ENCODE assay signal across 1 cellular context in the genomic region with DNA sequence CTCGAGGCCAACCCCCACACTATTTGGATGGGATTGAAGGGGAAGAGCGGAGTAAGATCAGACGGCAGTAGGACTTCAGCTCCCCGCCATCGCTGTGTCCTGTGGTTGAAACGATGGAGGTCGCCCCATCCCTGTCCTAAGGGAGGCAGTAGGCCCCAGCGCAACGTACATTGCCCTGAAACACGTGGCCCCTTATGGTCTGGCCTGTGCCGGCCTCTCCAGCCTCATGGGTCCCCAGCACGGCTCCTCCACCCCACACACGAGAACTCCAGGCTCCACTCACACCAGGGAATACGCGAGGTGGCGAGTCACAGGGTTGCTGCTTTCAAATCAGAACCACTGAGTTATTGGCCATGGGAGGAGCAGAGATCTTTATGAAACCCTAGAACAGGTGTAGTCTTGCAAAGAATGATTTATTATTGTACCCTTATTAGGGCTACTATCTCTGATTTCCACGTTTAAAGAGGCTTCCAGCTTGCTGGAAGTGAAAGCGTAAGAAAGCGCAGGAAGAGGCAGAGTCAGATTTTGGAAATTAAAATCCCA.
TF ChIP-seq lines count a peak whose summit lies in the region.

No MANE protein-coding gene starts in this region.

TF ChIP-seq in HepG2, 621 proteins besides CTCF, POLR2A, EP300 and RAD21 (continued from another document and continues in another):
- TF ChIP-seq, protein P1, sequence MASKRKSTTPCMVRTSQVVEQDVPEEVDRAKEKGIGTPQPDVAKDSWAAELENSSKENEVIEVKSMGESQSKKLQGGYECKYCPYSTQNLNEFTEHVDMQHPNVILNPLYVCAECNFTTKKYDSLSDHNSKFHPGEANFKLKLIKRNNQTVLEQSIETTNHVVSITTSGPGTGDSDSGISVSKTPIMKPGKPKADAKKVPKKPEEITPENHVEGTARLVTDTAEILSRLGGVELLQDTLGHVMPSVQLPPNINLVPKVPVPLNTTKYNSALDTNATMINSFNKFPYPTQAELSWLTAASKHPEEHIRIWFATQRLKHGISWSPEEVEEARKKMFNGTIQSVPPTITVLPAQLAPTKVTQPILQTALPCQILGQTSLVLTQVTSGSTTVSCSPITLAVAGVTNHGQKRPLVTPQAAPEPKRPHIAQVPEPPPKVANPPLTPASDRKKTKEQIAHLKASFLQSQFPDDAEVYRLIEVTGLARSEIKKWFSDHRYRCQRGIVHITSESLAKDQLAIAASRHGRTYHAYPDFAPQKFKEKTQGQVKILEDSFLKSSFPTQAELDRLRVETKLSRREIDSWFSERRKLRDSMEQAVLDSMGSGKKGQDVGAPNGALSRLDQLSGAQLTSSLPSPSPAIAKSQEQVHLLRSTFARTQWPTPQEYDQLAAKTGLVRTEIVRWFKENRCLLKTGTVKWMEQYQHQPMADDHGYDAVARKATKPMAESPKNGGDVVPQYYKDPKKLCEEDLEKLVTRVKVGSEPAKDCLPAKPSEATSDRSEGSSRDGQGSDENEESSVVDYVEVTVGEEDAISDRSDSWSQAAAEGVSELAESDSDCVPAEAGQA (IDR thresholded peaks at IDR 0.05; ENCODE audit: low read depth): 0 out of 2 replicates have a peak, but pooled peaks have one; percentile 4
- TF ChIP-seq, protein P1 (CRISPR knock-in tag; IDR thresholded peaks at IDR 0.05; ENCODE audit: borderline replicate concordance): 0 out of 2 replicates have a peak, but pooled peaks have one; percentile 63
- TF ChIP-seq, protein P2, sequence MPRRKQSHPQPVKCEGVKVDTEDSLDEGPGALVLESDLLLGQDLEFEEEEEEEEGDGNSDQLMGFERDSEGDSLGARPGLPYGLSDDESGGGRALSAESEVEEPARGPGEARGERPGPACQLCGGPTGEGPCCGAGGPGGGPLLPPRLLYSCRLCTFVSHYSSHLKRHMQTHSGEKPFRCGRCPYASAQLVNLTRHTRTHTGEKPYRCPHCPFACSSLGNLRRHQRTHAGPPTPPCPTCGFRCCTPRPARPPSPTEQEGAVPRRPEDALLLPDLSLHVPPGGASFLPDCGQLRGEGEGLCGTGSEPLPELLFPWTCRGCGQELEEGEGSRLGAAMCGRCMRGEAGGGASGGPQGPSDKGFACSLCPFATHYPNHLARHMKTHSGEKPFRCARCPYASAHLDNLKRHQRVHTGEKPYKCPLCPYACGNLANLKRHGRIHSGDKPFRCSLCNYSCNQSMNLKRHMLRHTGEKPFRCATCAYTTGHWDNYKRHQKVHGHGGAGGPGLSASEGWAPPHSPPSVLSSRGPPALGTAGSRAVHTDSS (CRISPR knock-in tag; conservative IDR thresholded peaks at IDR 0.05): no peak
- TF ChIP-seq ZNF619 (CRISPR knock-in tag; IDR thresholded peaks at IDR 0.05) (peak; percentile 69), EEA1 (CRISPR knock-in tag; IDR thresholded peaks at IDR 0.05; ENCODE audit: borderline replicate concordance) (peak; percentile 93; the same call in 1 of the 2 replicates), ZNF292 (CRISPR knock-in tag; IDR thresholded peaks at IDR 0.05; ENCODE audit: borderline replicate concordance, low read depth) (no peak), TBX2 (CRISPR knock-in tag; IDR thresholded peaks at IDR 0.05; ENCODE audit: borderline replicate concordance) (peak; percentile 66), STAG1 (CRISPR knock-in tag; IDR thresholded peaks at IDR 0.05) (peak; percentile 73), MTA3 (CRISPR knock-in tag; IDR thresholded peaks at IDR 0.05) (no peak), HOXA5 (CRISPR knock-in tag; IDR thresholded peaks at IDR 0.05) (peak; percentile 91), ZNF496 (CRISPR knock-in tag; IDR thresholded peaks at IDR 0.05; ENCODE audit: insufficient replicate concordance) (no peak), KLF16 (CRISPR knock-in tag; IDR thresholded peaks at IDR 0.05) (peak; percentile 27 to 62; a peak in 2 of 4 replicates), RFX1 (IDR thresholded peaks at IDR 0.05) (no peak), SOX13 (IDR thresholded peaks at IDR 0.05) (no peak), SOX13 (CRISPR knock-in tag; conservative IDR thresholded peaks at IDR 0.05 in 1 of 2, IDR thresholded peaks at IDR 0.05 in 1 of 2) (peak in 1 of 2 experiments; percentile 10; a peak in 1 of 4 replicates), KLF13 (CRISPR knock-in tag; IDR thresholded peaks at IDR 0.05) (no peak), ZFP37 (CRISPR knock-in tag; IDR thresholded peaks at IDR 0.05; ENCODE audit: borderline replicate concordance) (peak; percentile 77; the same call in 1 of the 2 replicates), ZNF468 (CRISPR knock-in tag; IDR thresholded peaks at IDR 0.05) (peak; percentile 37; the same call in 1 of the 2 replicates), MED13 (CRISPR knock-in tag; IDR thresholded peaks at IDR 0.05) (0 out of 2 replicates have a peak, but pooled peaks have one; percentile 63), ZNF354B (CRISPR knock-in tag; IDR thresholded peaks at IDR 0.05) (peak; percentile 56), GATAD1 (CRISPR knock-in tag; IDR thresholded peaks at IDR 0.05) (peak; percentile 21; the same call in 1 of the 2 replicates), ZMYM2 (CRISPR knock-in tag; IDR thresholded peaks at IDR 0.05) (peak; percentile 86), ZBTB1 (CRISPR knock-in tag; IDR thresholded peaks at IDR 0.05; ENCODE audit: borderline replicate concordance) (no peak), ZNF12 (CRISPR knock-in tag; IDR thresholded peaks at IDR 0.05) (no peak), ZBTB7B (CRISPR knock-in tag; IDR thresholded peaks at IDR 0.05) (no peak), DR1 (CRISPR knock-in tag; IDR thresholded peaks at IDR 0.05) (no peak; the same call in 1 of the 2 replicates), TCF7 (IDR thresholded peaks at IDR 0.05; ENCODE audit: low read depth) (no peak), MAF1 (CRISPR knock-in tag; IDR thresholded peaks at IDR 0.05; ENCODE audit: borderline replicate concordance) (peak; percentile 82; the same call in 1 of the 2 replicates)
- TF ChIP-seq, protein P3, sequence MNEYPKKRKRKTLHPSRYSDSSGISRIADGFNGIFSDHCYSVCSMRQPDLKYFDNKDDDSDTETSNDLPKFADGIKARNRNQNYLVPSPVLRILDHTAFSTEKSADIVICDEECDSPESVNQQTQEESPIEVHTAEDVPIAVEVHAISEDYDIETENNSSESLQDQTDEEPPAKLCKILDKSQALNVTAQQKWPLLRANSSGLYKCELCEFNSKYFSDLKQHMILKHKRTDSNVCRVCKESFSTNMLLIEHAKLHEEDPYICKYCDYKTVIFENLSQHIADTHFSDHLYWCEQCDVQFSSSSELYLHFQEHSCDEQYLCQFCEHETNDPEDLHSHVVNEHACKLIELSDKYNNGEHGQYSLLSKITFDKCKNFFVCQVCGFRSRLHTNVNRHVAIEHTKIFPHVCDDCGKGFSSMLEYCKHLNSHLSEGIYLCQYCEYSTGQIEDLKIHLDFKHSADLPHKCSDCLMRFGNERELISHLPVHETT (CRISPR knock-in tag; conservative IDR thresholded peaks at IDR 0.05): 0 out of 2 replicates have a peak, but pooled peaks have one; percentile 48
- TF ChIP-seq, protein P4, sequence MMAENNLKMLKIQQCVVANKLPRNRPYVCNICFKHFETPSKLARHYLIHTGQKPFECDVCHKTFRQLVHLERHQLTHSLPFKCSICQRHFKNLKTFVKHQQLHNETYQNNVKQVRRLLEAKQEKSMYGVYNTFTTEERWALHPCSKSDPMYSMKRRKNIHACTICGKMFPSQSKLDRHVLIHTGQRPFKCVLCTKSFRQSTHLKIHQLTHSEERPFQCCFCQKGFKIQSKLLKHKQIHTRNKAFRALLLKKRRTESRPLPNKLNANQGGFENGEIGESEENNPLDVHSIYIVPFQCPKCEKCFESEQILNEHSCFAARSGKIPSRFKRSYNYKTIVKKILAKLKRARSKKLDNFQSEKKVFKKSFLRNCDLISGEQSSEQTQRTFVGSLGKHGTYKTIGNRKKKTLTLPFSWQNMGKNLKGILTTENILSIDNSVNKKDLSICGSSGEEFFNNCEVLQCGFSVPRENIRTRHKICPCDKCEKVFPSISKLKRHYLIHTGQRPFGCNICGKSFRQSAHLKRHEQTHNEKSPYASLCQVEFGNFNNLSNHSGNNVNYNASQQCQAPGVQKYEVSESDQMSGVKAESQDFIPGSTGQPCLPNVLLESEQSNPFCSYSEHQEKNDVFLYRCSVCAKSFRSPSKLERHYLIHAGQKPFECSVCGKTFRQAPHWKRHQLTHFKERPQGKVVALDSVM (CRISPR knock-in tag; IDR thresholded peaks at IDR 0.05): peak; percentile 80
- TF ChIP-seq, protein P5, sequence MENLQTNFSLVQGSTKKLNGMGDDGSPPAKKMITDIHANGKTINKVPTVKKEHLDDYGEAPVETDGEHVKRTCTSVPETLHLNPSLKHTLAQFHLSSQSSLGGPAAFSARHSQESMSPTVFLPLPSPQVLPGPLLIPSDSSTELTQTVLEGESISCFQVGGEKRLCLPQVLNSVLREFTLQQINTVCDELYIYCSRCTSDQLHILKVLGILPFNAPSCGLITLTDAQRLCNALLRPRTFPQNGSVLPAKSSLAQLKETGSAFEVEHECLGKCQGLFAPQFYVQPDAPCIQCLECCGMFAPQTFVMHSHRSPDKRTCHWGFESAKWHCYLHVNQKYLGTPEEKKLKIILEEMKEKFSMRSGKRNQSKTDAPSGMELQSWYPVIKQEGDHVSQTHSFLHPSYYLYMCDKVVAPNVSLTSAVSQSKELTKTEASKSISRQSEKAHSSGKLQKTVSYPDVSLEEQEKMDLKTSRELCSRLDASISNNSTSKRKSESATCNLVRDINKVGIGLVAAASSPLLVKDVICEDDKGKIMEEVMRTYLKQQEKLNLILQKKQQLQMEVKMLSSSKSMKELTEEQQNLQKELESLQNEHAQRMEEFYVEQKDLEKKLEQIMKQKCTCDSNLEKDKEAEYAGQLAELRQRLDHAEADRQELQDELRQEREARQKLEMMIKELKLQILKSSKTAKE (CRISPR knock-in tag; IDR thresholded peaks at IDR 0.05; ENCODE audit: borderline replicate concordance): no peak
- TF ChIP-seq, protein P6, sequence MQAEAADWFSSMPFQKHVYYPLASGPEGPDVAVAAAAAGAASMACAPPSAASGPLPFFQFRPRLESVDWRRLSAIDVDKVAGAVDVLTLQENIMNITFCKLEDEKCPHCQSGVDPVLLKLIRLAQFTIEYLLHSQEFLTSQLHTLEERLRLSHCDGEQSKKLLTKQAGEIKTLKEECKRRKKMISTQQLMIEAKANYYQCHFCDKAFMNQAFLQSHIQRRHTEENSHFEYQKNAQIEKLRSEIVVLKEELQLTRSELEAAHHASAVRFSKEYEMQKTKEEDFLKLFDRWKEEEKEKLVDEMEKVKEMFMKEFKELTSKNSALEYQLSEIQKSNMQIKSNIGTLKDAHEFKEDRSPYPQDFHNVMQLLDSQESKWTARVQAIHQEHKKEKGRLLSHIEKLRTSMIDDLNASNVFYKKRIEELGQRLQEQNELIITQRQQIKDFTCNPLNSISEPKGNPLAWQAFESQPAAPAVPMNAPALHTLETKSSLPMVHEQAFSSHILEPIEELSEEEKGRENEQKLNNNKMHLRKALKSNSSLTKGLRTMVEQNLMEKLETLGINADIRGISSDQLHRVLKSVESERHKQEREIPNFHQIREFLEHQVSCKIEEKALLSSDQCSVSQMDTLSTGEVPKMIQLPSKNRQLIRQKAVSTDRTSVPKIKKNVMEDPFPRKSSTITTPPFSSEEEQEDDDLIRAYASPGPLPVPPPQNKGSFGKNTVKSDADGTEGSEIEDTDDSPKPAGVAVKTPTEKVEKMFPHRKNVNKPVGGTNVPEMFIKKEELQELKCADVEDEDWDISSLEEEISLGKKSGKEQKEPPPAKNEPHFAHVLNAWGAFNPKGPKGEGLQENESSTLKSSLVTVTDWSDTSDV (CRISPR knock-in tag; IDR thresholded peaks at IDR 0.05): peak; percentile 84; the same call in 1 of the 2 replicates
- TF ChIP-seq, protein P7, sequence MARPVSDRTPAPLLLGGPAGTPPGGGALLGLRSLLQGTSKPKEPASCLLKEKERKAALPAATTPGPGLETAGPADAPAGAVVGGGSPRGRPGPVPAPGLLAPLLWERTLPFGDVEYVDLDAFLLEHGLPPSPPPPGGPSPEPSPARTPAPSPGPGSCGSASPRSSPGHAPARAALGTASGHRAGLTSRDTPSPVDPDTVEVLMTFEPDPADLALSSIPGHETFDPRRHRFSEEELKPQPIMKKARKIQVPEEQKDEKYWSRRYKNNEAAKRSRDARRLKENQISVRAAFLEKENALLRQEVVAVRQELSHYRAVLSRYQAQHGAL (CRISPR knock-in tag; IDR thresholded peaks at IDR 0.05; ENCODE audit: not compliant biosample characterization): peak; percentile 67
- TF ChIP-seq, protein P8, sequence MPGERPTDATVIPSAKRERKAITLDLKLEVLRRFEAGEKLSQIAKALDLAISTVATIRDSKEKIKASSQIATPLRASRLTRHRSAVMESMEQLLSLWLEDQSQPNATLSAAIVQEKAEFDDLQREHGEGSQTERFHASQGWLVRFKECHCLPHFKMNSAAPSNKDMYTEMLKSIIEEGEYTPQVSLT (CRISPR knock-in tag; IDR thresholded peaks at IDR 0.05; ENCODE audit: borderline replicate concordance, low read depth): no peak
